ENCODE assay signal across 26 cellular contexts in the genomic region with DNA sequence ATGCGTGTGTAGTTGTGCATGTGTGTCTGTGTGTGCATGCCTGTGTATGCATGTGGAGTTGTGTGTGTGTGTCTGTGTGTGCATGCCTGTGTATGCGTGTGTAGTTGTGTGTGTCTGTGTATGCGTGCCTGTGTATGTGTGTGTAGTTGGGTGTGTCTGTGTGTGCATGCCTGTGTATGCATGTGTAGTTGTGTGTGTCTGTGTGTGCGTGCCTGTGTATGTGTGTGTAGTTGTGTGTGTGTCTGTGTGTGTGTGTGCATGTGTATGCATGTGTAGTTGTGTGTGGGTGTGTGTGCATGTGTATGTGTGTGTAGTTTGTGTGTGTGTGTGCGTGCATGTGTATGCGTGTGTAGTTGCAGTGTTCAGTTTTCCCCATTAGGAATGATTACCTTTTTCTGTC.
"Had no signal": no experiment of that assay in that cellular context is flagged by ENCODE, and none has a peak within 500 bp of the region (broad histone marks: within the 10 kb centered on the region; RNA-seq: fewer than 3 reads in every experiment).

No MANE protein-coding gene starts in this region.

- H3K79me2 ChIP-seq: hepatocyte had no signal

- H3K27ac ChIP-seq: epithelial cell of prostate, gastroesophageal sphincter, heart left ventricle, hepatocyte, left lung, prostate gland, right atrium auricular region, suprapubic skin, transverse colon had no signal

- H2AFZ ChIP-seq: hepatocyte had no signal

- H3K27me3 ChIP-seq: gastroesophageal sphincter, heart left ventricle, hepatocyte, left lung, right atrium auricular region, suprapubic skin, transverse colon had no signal

- H3K4me2 ChIP-seq: hepatocyte, smooth muscle cell had no signal

- ATAC-seq: effector memory CD8-positive, alpha-beta T cell; esophagus mucosa; gastroesophageal sphincter; heart left ventricle; left cardiac atrium; left lung; naive thymus-derived CD8-positive, alpha-beta T cell; sciatic nerve; stimulated activated naive CD8-positive, alpha-beta T cell treated with anti-CD3 and anti-CD28 coated beads, Interleukin-15, amount 100 ng/mL, for 72 hours had no signal

- H3K9me3 ChIP-seq: prostate gland, right atrium auricular region, suprapubic skin had no signal

- H3K36me3 ChIP-seq: gastroesophageal sphincter, heart left ventricle, left lung, prostate gland, right atrium auricular region, suprapubic skin, transverse colon had no signal

- DNase-seq: cerebellar nuclear complex; cortex of kidney; effector memory CD8-positive, alpha-beta T cell; foreskin fibroblast; heart left ventricle; left cardiac atrium; left lung; mammary epithelial cell; naive thymus-derived CD8-positive, alpha-beta T cell; nucleus accumbens; stimulated activated CD4-positive, alpha-beta T cell treated with anti-CD3 and anti-CD28 coated beads, Interleukin-12 subunit alpha, Interleukin-12 subunit beta, amount 100 ng/mL, for 4 hours; stimulated activated CD4-positive, alpha-beta T cell treated with anti-CD3 and anti-CD28 coated beads, Interleukin-1b, Interleukin-23, amount 100 ng/mL, for 48 hours; stimulated activated CD4-positive, alpha-beta T cell treated with anti-CD3 and anti-CD28 coated beads, Interleukin-4, amount 100 ng/mL, for 1 hour; stimulated activated CD8-positive, alpha-beta memory T cell treated with anti-CD3 and anti-CD28 coated beads, Interleukin-4, amount 100 ng/mL, for 48 hours; stimulated activated naive CD4-positive, alpha-beta T cell; stimulated activated naive CD8-positive, alpha-beta T cell treated with anti-CD3 and anti-CD28 coated beads, Interleukin-15, amount 100 ng/mL, for 72 hours; transverse colon had no signal

- H3K4me1 ChIP-seq: gastroesophageal sphincter, heart left ventricle, left lung, prostate gland, right atrium auricular region, suprapubic skin had no signal

- H3K4me3 ChIP-seq: gastroesophageal sphincter, heart left ventricle, hepatocyte, left lung, prostate gland, right atrium auricular region, smooth muscle cell, suprapubic skin, transverse colon had no signal
